23 cellular contexts compared by ENCODE assay signal in the genomic region with DNA sequence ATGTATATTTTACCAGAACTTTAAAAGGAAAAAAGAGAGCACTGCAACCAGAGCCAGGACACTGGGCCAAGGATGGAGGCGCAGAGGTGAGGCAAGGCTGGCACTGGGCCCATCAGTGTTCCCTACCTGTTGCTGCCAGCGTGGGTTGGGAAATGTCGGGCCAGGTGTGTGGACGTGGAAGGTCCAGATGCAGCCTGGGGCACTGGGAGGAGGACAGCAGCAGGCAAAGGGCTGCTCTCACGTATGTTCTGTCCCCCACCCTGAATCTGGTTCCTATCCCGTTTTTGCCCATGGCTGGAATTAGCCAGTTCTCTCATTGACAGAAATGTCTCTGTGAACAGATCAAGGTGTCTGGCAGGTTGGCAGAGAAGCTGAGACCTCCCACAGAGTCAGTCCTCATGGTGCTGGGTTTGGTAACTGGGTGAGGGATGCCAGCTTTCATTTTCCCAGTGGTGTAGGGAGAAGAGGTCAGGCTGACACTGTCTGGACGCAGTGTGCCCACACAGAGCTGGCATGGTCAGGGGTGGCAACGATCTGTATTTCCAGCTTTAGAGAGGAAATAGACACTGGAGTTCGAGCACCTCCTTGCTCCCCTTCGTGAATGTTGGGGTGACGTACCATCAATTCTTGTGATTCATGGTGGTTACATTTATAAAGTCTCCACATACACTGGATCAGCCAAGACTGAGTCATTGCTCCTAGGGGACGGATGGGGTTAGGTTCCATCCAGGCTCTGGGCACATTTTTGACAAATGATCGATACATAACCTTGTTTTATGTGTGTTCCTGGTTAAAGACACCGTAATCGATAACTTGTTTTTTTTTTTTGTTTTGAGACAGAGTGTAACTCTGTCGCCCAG. TPM values are rescaled to one million over a fixed set of nuclear protein-coding genes. Genes with fewer than 3 reads are reported as not detected.
DNase-seq lines count a peak whose midpoint lies in the region; ATAC-seq, FAIRE-seq and TF ChIP-seq lines count a peak whose summit lies in the region.
"Had no signal": no experiment of that assay in that cellular context is flagged by ENCODE, and none has a peak within 500 bp of the region (broad histone marks: within the 10 kb centered on the region; RNA-seq: fewer than 3 reads in every experiment).

No MANE protein-coding gene starts in this region.

- H3K27me3 ChIP-seq in PC-3 (ENCODE audit: low read length), result no peaks in the 10 kb centered on the region
- no peaks in the 10 kb centered on the region for H3K27me3 ChIP-seq in osteoblast (ENCODE audit: insufficient read depth, low read length)
- H3K27me3 ChIP-seq in naive thymus-derived CD4-positive, alpha-beta T cell (ENCODE audit: control insufficient read depth in 2 of 2, insufficient read depth in 2 of 2, low read length in 2 of 2), result no peaks in the 10 kb centered on the region
- no peaks in the 10 kb centered on the region for H3K27me3 ChIP-seq in uterus

- no peak overlapping the region for H3K9ac ChIP-seq in PC-3 (ENCODE audit: low read length)

- no peaks in the 10 kb centered on the region for H4K20me1 ChIP-seq in PC-3 (ENCODE audit: low read length)
- no peaks in the 10 kb centered on the region for H4K20me1 ChIP-seq in osteoblast (ENCODE audit: insufficient read depth, low read length)

- H3K9me2 ChIP-seq in PC-3 (replicated peaks; ENCODE audit: low read length), result no peaks in the 10 kb centered on the region

- H3K4me3 ChIP-seq in PC-3 (ENCODE audit: low read length) (no peak overlapping the region), epithelial cell of esophagus (ENCODE audit: low read length) (no peak overlapping the region), osteoblast (ENCODE audit: insufficient read depth, low read length) (peak overlapping the region; percentile 52), uterus (no peak overlapping the region)
- H3K4me3 ChIP-seq in naive thymus-derived CD4-positive, alpha-beta T cell (ENCODE audit: low read length), result no peak overlapping the region

- H3K27me3 Mint-ChIP-seq in naive thymus-derived CD4-positive, alpha-beta T cell, result peaks cover 11 to 23% (median 21%) of the 10 kb centered on the region in 5 donors
- peaks cover 46% of the 10 kb centered on the region for H3K27me3 Mint-ChIP-seq in T-helper 17 cell

- H3K4me3 Mint-ChIP-seq in naive thymus-derived CD4-positive, alpha-beta T cell, result no peak overlapping the region
- H3K4me3 Mint-ChIP-seq in T-helper 17 cell, result no peak overlapping the region
- H3K4me3 Mint-ChIP-seq: activated CD8-positive, alpha-beta memory T cell treated with anti-CD3 and anti-CD28 coated beads, Interleukin-2, amount 10 ng/mL, durations not matched to agents 7 days and 5 days; neural crest cell had no signal

- intact Hi-C loops in PC-3 (cut with micrococcal nuclease), result no loop called here
- intact Hi-C loops in naive thymus-derived CD4-positive, alpha-beta T cell (cut with micrococcal nuclease), result no loop called here
- intact Hi-C loops in uterus (cut with DNase I; ENCODE audit: low total_unique reads), result no loop called here

- POLR2A ChIA-PET in PC-3 (lab: Charles Lee; ENCODE audit: unreplicated experiment), result no interaction called here
- POLR2A ChIA-PET in naive thymus-derived CD4-positive, alpha-beta T cell (lab: Charles Lee), result interaction anchor here (0.7 kb wide), 1 partner anchor 9 kb away, joined by 3 read pairs; no protein-coding TSS in a partner anchor

- no TSS peak for BruUV-seq in PC-3 (replicated peaks; lab: Mats Ljungman, UMichigan)

- H3K27ac Mint-ChIP-seq in naive thymus-derived CD4-positive, alpha-beta T cell, result no peak overlapping the region
- H3K27ac Mint-ChIP-seq in T-helper 17 cell, result no peak overlapping the region
- H3K27ac Mint-ChIP-seq: activated CD8-positive, alpha-beta memory T cell treated with anti-CD3 and anti-CD28 coated beads, Interleukin-2, amount 10 ng/mL, durations not matched to agents 7 days and 5 days had no signal

- no peaks in the 10 kb centered on the region for H3K36me3 Mint-ChIP-seq in naive thymus-derived CD4-positive, alpha-beta T cell
- peaks cover 4% of the 10 kb centered on the region for H3K36me3 Mint-ChIP-seq in T-helper 17 cell (ENCODE audit: low read depth)
- H3K36me3 Mint-ChIP-seq: activated CD8-positive, alpha-beta memory T cell treated with anti-CD3 and anti-CD28 coated beads, Interleukin-2, amount 10 ng/mL, durations not matched to agents 7 days and 5 days had no signal

- CTCF ChIA-PET in PC-3 (lab: Charles Lee), result no interaction called here
- CTCF ChIA-PET in naive thymus-derived CD4-positive, alpha-beta T cell (lab: Charles Lee), result no interaction called here

- TF ChIP-seq CTCF in PC-3 (conservative IDR thresholded peaks at IDR 0.05; ENCODE audit: low read depth, low read length) (no peak), epithelial cell of esophagus (IDR thresholded peaks at IDR 0.05; ENCODE audit: insufficient read depth, low read depth, low read length, missing control alignments) (no peak), osteoblast (IDR thresholded peaks at IDR 0.05; ENCODE audit: extremely low read depth, low read depth, low read length) (no peak), D721Med (IDR thresholded peaks at IDR 0.05; ENCODE audit: insufficient read depth, missing control alignments) (no peak), uterus (IDR thresholded peaks at IDR 0.05) (no peak)

- H2AFZ ChIP-seq in PC-3 (ENCODE audit: low read length), result no peak overlapping the region
- peak overlapping the region; percentile 84 for H2AFZ ChIP-seq in osteoblast (ENCODE audit: low read length)

- H3F3A ChIP-seq in PC-3 (ENCODE audit: low read length, unreplicated experiment), result no peaks in the 10 kb centered on the region

- H3K79me2 ChIP-seq in PC-3 (ENCODE audit: low read length) (no peaks in the 10 kb centered on the region), osteoblast (ENCODE audit: insufficient read depth, low read length) (peaks cover 6% of the 10 kb centered on the region)

- no peak for TF ChIP-seq POLR2A in uterus (IDR thresholded peaks at IDR 0.05)

- H3K36me3 ChIP-seq in PC-3 (ENCODE audit: low read depth, low read length) (no peaks in the 10 kb centered on the region), osteoblast (ENCODE audit: insufficient read depth, low read length) (no peaks in the 10 kb centered on the region), uterus (no peaks in the 10 kb centered on the region)
- H3K36me3 ChIP-seq in naive thymus-derived CD4-positive, alpha-beta T cell (ENCODE audit: control insufficient read depth in 2 of 3, insufficient read depth in 3 of 3, low read length in 3 of 3), result no peaks in the 10 kb centered on the region

- H3K9me3 Mint-ChIP-seq in naive thymus-derived CD4-positive, alpha-beta T cell, result peaks cover 0 to 1% (median 0%) of the 10 kb centered on the region in 11 donors
- H3K9me3 Mint-ChIP-seq: neural crest cell had no signal

- DNase-seq in EH (ENCODE audit: low read depth), result peak; percentile 69
- DNase-seq in PC-3, result peak; percentile 7
- peak; percentile 41 for DNase-seq in epithelial cell of esophagus (ENCODE audit: low read depth)
- peak; percentile 96 for DNase-seq in osteoblast (ENCODE audit: insufficient read length, low spot score, missing footprints)
- DNase-seq in D721Med (ENCODE audit: insufficient read length, low spot score), result no peak
- DNase-seq in naive thymus-derived CD4-positive, alpha-beta T cell, result no peak
- no peak for DNase-seq in T-helper 17 cell
- DNase-seq in uterus, result no peak
- DNase-seq: activated CD4-positive, CD25-positive, alpha-beta regulatory T cell treated with anti-CD3 and anti-CD28 coated beads, Interleukin-2, amount 50 U/mL, for 72 hours; activated CD8-positive, alpha-beta memory T cell treated with anti-CD3 and anti-CD28 coated beads, Interleukin-2, amount 10 ng/mL, durations not matched to agents 7 days and 5 days; activated effector memory CD4-positive, alpha-beta T cell treated with anti-CD3 and anti-CD28 coated beads, Interleukin-2, amount 50 U/mL, for 16 hours; aorta; cortex of kidney; MV-4-11; NCI-H2107; NCI-H82; substantia nigra had no signal

- ATAC-seq in PC-3, result no peak
- ATAC-seq in naive thymus-derived CD4-positive, alpha-beta T cell, result no peak
- no peak for ATAC-seq in T-helper 17 cell
- ATAC-seq: activated CD8-positive, alpha-beta memory T cell treated with anti-CD3 and anti-CD28 coated beads, Interleukin-2, amount 10 ng/mL, durations not matched to agents 7 days and 5 days had no signal

- H3K27ac ChIP-seq in PC-3 (ENCODE audit: low read length), result no peak overlapping the region
- H3K27ac ChIP-seq in osteoblast (ENCODE audit: low read depth, low read length), result peak overlapping the region; percentile 89
- H3K27ac ChIP-seq in naive thymus-derived CD4-positive, alpha-beta T cell (ENCODE audit: low read depth, low read length), result no peak overlapping the region
- H3K27ac ChIP-seq in uterus, result no peak overlapping the region

- peaks cover 4 to 6% (median 5%) of the 10 kb centered on the region in 7 donors for H3K4me1 Mint-ChIP-seq in naive thymus-derived CD4-positive, alpha-beta T cell
- peaks cover 5% of the 10 kb centered on the region for H3K4me1 Mint-ChIP-seq in T-helper 17 cell

- H3K4me1 ChIP-seq in PC-3 (ENCODE audit: insufficient read depth, low read length), result peaks cover 17% of the 10 kb centered on the region
- peaks cover 35% of the 10 kb centered on the region for H3K4me1 ChIP-seq in osteoblast (ENCODE audit: insufficient read depth, low read length)
- H3K4me1 ChIP-seq in naive thymus-derived CD4-positive, alpha-beta T cell (ENCODE audit: control insufficient read depth in 2 of 2, insufficient read depth in 2 of 2, low read length in 2 of 2), result peaks cover 0 to 3% of the 10 kb centered on the region in 2 donors
- no peaks in the 10 kb centered on the region for H3K4me1 ChIP-seq in uterus

- no peak for FAIRE-seq in D721Med (lab: Jason Lieb, UNC)
- FAIRE-seq: endothelial cell of umbilical vein, islet of Langerhans, RCC 7860 had no signal

- H3K9me3 ChIP-seq in PC-3 (ENCODE audit: low read length) (no peaks in the 10 kb centered on the region), osteoblast (ENCODE audit: low read depth, low read length) (no peaks in the 10 kb centered on the region), T-helper 17 cell (ENCODE audit: control insufficient read depth, low read length, poor library complexity, severe bottlenecking) (no peaks in the 10 kb centered on the region), uterus (no peaks in the 10 kb centered on the region)
- no peaks in the 10 kb centered on the region for H3K9me3 ChIP-seq in naive thymus-derived CD4-positive, alpha-beta T cell (ENCODE audit: control insufficient read depth in 2 of 3, low read length in 3 of 3)

- H3K4me2 ChIP-seq in PC-3 (ENCODE audit: low read length) (no peak overlapping the region), osteoblast (ENCODE audit: insufficient read depth, low read length) (peak overlapping the region; percentile 82)

RNA-seq across cellular contexts. Expression of a gene that starts 4.3 kb away (rescaled TPM):
- total RNA-seq in PC-3 (2014; rRNA removed) (0.29 and 0.36 TPM in 2 replicates), osteoblast (8.3 and 14.1 TPM in 2 replicates), T-helper 17 cell (not detected), uterus (1 to 10 TPM in 1 of 4 donors, under 1 TPM in 1, not detected in 2; 0.58 to 1.3 TPM)
- total RNA-seq in naive thymus-derived CD4-positive, alpha-beta T cell, result under 1 TPM in 2 of 5 experiments, not detected in 3; 0.19 to 0.29 TPM
- polyA plus RNA-seq in naive thymus-derived CD4-positive, alpha-beta T cell, result not detected
- polyA plus RNA-seq: aorta had no signal

RNA-seq across cellular contexts. Expression of a gene that starts 27.5 kb away (rescaled TPM):
- not detected in 2 replicates for total RNA-seq in PC-3 (2014; rRNA removed)
- not detected in 2 replicates for total RNA-seq in osteoblast
- total RNA-seq in naive thymus-derived CD4-positive, alpha-beta T cell, result not detected
- polyA plus RNA-seq in naive thymus-derived CD4-positive, alpha-beta T cell, result not detected
- total RNA-seq in T-helper 17 cell, result not detected
- total RNA-seq in uterus, result not detected
- total RNA-seq: activated CD8-positive, alpha-beta memory T cell treated with anti-CD3 and anti-CD28 coated beads, Interleukin-2, amount 10 ng/mL, durations not matched to agents 7 days and 5 days; aorta; endothelial cell of umbilical vein; neural crest cell; renal cortical epithelial cell; T-helper 2 cell treated with Interferon-gamma antibody and Interleukin-4, amounts not matched to agents 100 ng/mL and 5 ng/mL, for 36 hours had no signal
- polyA plus RNA-seq: endothelial cell of umbilical vein had no signal

RNA-seq across cellular contexts. Expression of a gene that starts 35.9 kb away (rescaled TPM):
- 26.6 and 34.5 TPM in 2 replicates for total RNA-seq in PC-3 (2014; rRNA removed)
- total RNA-seq in osteoblast, result 36.6 and 41.5 TPM in 2 replicates
- 10 to 100 TPM; 25.9 to 47.1 (median 34.0) TPM for total RNA-seq in naive thymus-derived CD4-positive, alpha-beta T cell
- polyA plus RNA-seq in naive thymus-derived CD4-positive, alpha-beta T cell, result 10 to 100 TPM; 61.7 to 62.3 TPM
- 10 to 100 TPM; 24.8 to 26.0 TPM for total RNA-seq in T-helper 17 cell
- total RNA-seq in uterus, result 10 to 100 TPM; 16.2 to 58.2 (median 24.8) TPM

RNA-seq across cellular contexts. Expression of a gene that starts 57.0 kb away (rescaled TPM):
- total RNA-seq in PC-3 (2014; rRNA removed) (not detected in 2 replicates), osteoblast (under 0.01 TPM in 1 of 2 replicates, not detected in the other), T-helper 17 cell (not detected), uterus (1 to 10 TPM in 1 of 4 donors, not detected in 3; 2.1 TPM)
- not detected for total RNA-seq in naive thymus-derived CD4-positive, alpha-beta T cell
- polyA plus RNA-seq in naive thymus-derived CD4-positive, alpha-beta T cell, result not detected
- total RNA-seq: activated CD8-positive, alpha-beta memory T cell treated with anti-CD3 and anti-CD28 coated beads, Interleukin-2, amount 10 ng/mL, durations not matched to agents 7 days and 5 days; aorta; endothelial cell of umbilical vein; T-helper 2 cell treated with Interferon-gamma antibody and Interleukin-4, amounts not matched to agents 100 ng/mL and 5 ng/mL, for 36 hours had no signal

Comparison
In these comparisons a context has a peak if more than half of its experiments do, and no peak if none do; other contexts are left out.
1. DNase-seq: peak in EH (single experiment), PC-3 (single experiment), epithelial cell of esophagus (single experiment) and osteoblast (single experiment); none in D721Med (single experiment), naive thymus-derived CD4-positive, alpha-beta T cell (0 of 9), T-helper 17 cell (0 of 3) and uterus (0 of 2).